Comparison of ENCODE assay signal across 20 cellular contexts in the genomic region with DNA sequence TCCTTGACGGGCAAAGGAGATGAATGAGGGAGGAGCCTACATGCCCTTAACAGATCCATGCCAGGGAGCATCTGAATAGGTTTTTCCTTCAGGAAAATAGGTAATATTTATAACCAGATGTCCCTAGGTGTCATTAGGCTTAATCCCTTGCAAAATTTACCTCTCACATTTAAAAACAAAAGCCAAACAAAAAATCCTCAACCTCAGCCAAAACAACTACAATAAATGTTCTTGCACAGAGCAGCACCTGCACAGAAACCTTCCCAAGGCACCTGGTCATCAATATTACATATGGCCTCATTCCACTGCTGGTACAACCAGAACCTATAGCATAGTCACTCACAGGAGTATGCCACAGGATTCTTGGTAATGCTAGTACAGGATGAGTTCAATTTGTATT. TPM values are rescaled to one million over a fixed set of nuclear protein-coding genes. Genes with fewer than 3 reads are reported as not detected.
A peak's percentile ranks its signal among the peaks of the same experiment; 100 is the strongest.
DNase-seq lines count a peak whose midpoint lies in the region; ATAC-seq and TF ChIP-seq lines count a peak whose summit lies in the region.
"Had no signal": no experiment of that assay in that cellular context is flagged by ENCODE, and none has a peak within 500 bp of the region (broad histone marks: within the 10 kb centered on the region; RNA-seq: fewer than 3 reads in every experiment).

No MANE protein-coding gene starts in this region.

- H3K36me3 ChIP-seq in prostate gland (no peaks in the 10 kb centered on the region), upper lobe of right lung (no peaks in the 10 kb centered on the region)
- H3K36me3 ChIP-seq: BLaER1, HAP-1 had no signal

- H3K9me3 ChIP-seq in prostate gland (no peaks in the 10 kb centered on the region), upper lobe of right lung (no peaks in the 10 kb centered on the region)
- H3K9me3 ChIP-seq: BLaER1, HAP-1 had no signal

- TF ChIP-seq CTCF in 22Rv1 (IDR thresholded peaks at IDR 0.05): no peak
- TF ChIP-seq CTCF in C4-2B (conservative IDR thresholded peaks at IDR 0.05): no peak
- no peak for TF ChIP-seq CTCF in VCaP (conservative IDR thresholded peaks at IDR 0.05)
- TF ChIP-seq CTCF in prostate gland (IDR thresholded peaks at IDR 0.05): no peak
- TF ChIP-seq CTCF in upper lobe of right lung (IDR thresholded peaks at IDR 0.05): no peak

- intact Hi-C loops in prostate gland (cut with DNase I): no loop called here
- intact Hi-C loops in upper lobe of right lung (cut with DNase I): no loop called here

- H3K27ac ChIP-seq in 22Rv1 (peak overlapping the region; percentile 24), C4-2B (peak overlapping the region; percentile 73), VCaP (peak overlapping the region; percentile 59), prostate gland (peak overlapping the region; percentile 14 to 45), upper lobe of right lung (no peak overlapping the region)
- H3K27ac ChIP-seq: BLaER1 had no signal

- ATAC-seq in upper lobe of right lung (no peak), GM18867 (IDR thresholded peaks at IDR 0.05; ENCODE audit: unreplicated experiment) (no peak)
- ATAC-seq: GM12878, GM23338 had no signal

- H3K4me3 ChIP-seq in prostate gland: no peak overlapping the region
- H3K4me3 ChIP-seq in upper lobe of right lung: no peak overlapping the region
- H3K4me3 ChIP-seq: BLaER1, GM12878, GM23338, HAP-1 had no signal

- 38% methylated on average over 1 of the region's 1 CpG for WGBS in prostate gland

- TF ChIP-seq POLR2A in prostate gland (IDR thresholded peaks at IDR 0.05): no peak

- H3K27me3 ChIP-seq in prostate gland (replicated peaks; ENCODE audit: insufficient read depth) (no peaks in the 10 kb centered on the region), upper lobe of right lung (no peaks in the 10 kb centered on the region)
- H3K27me3 ChIP-seq: BLaER1 had no signal

- DNase-seq in prostate gland (ENCODE audit: low spot score) (no peak), NCI-H1417 (lab: John Stamatoyannopoulos, UW) (no peak), upper lobe of right lung (no peak)
- DNase-seq: CD4-positive, alpha-beta T cell; CD8-positive, alpha-beta memory T cell; DMS 273 treated with DMSO at 0.1 percent for 48 hours; DMS79; EL; GDM1; HFFc6 had no signal

- H3K4me1 ChIP-seq in prostate gland (replicated peaks): peaks cover 4% of the 10 kb centered on the region
- H3K4me1 ChIP-seq in upper lobe of right lung: no peaks in the 10 kb centered on the region
- H3K4me1 ChIP-seq: BLaER1, HAP-1 had no signal

RNA-seq across cellular contexts. Expression of gene SLC38A9, which starts 30.1 kb away (rescaled TPM):
- 10 to 100 TPM; 14.8 to 20.8 TPM for total RNA-seq in prostate gland
- total RNA-seq in upper lobe of right lung: 24.7 TPM

RNA-seq across cellular contexts. Expression of gene DDX4, which starts 55.8 kb away (rescaled TPM):
- total RNA-seq in prostate gland (10 to 100 TPM in 1 of 2 donors, not detected in 1; 34.9 TPM), upper lobe of right lung (not detected)
- total RNA-seq: B cell; CD4-positive, alpha-beta T cell; CD8-positive, alpha-beta memory T cell; H4; HFFc6 had no signal
